14 cellular contexts compared by ENCODE assay signal in the genomic region with DNA sequence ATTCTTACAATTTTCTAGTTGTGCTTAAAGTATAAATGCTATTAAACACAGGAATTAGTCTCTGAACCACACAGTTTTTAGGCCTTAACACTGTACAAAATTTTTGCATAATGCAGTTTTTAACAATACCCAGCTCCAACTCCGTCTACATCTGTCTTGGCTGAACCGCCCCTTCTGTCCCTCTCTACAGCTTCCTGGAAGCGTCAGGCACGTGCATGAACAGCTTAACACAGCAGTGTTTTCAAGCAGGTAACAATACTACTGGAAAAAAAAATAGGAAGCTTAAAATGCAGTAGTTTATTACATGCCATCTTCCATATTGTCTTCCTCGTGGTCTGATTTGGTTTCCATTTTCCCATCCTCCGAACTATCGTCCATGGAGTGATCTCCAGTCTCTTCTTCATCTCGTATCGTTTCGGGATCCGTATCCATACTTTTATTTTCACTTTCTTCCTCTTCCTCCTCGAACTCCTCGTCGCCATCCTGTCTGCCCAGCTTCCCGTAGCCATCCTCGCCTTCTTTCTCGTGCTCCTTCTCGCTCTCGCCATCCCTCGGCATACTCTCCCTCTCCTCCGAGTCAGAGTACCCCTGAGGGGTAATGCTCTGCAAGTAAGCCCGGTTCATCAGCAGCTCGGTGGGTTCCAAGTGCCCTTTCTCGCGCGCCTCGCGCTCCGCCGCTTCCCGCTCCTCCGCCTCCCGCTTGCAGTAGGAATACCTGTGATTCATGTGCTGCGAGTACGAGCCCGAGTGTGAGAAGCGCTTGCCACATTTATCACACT.
DNase-seq lines count a peak whose midpoint lies in the region; ATAC-seq and TF ChIP-seq lines count a peak whose summit lies in the region.
"Had no signal": no experiment of that assay in that cellular context is flagged by ENCODE, and none has a peak within 500 bp of the region (broad histone marks: within the 10 kb centered on the region; RNA-seq: fewer than 3 reads in every experiment).

No MANE protein-coding gene starts in this region.

- no peak overlapping the region for H3K27ac Mint-ChIP-seq in activated T-cell treated with anti-CD3 and anti-CD28 coated beads, Interleukin-2, amount 50 U/mL, for 24 hours
- H3K27ac Mint-ChIP-seq: activated CD4-positive, alpha-beta T cell treated with anti-CD3 and anti-CD28 coated beads, Interleukin-2, amount 10 ng/mL, durations not matched to agents 24 days and 14 days; activated naive CD4-positive, alpha-beta T cell treated with anti-CD3 and anti-CD28 coated beads, Interleukin-2, amount 50 U/mL, for 24 hours had no signal

- POLR2A ChIA-PET in HEK293 (lab: Yijun Ruan, JAX) = no interaction called here

- TF ChIP-seq CTCF in HEK293 (tag by site-specific recombination; IDR thresholded peaks at IDR 0.05) (no peak), breast epithelium (IDR thresholded peaks at IDR 0.05) (no peak), prostate gland (IDR thresholded peaks at IDR 0.05) (no peak)

- H3K4me1 ChIP-seq in HEK293 (ENCODE audit: control insufficient read depth, insufficient read depth, low read length) (no peaks in the 10 kb centered on the region), breast epithelium (no peaks in the 10 kb centered on the region), iPS DF 6.9 (ENCODE audit: control insufficient read depth, insufficient read depth, low read length) (no peaks in the 10 kb centered on the region), prostate gland (replicated peaks) (no peaks in the 10 kb centered on the region)

- no peaks in the 10 kb centered on the region for H3K27me3 Mint-ChIP-seq in activated T-cell treated with anti-CD3 and anti-CD28 coated beads, Interleukin-2, amount 50 U/mL, for 24 hours
- H3K27me3 Mint-ChIP-seq: activated naive CD4-positive, alpha-beta T cell treated with anti-CD3 and anti-CD28 coated beads, Interleukin-2, amount 50 U/mL, for 24 hours had no signal

- no peaks in the 10 kb centered on the region for H3K9me3 Mint-ChIP-seq in activated T-cell treated with anti-CD3 and anti-CD28 coated beads, Interleukin-2, amount 50 U/mL, for 24 hours
- H3K9me3 Mint-ChIP-seq: activated naive CD4-positive, alpha-beta T cell treated with anti-CD3 and anti-CD28 coated beads, Interleukin-2, amount 50 U/mL, for 24 hours; CD14-positive monocyte had no signal

- H3K9me3 ChIP-seq in HEK293 (ENCODE audit: control insufficient read depth, insufficient read depth, low read depth, low read length) (no peaks in the 10 kb centered on the region), breast epithelium (no peaks in the 10 kb centered on the region), iPS DF 6.9 (ENCODE audit: control insufficient read depth, insufficient read depth, low read length) (no peaks in the 10 kb centered on the region), prostate gland (no peaks in the 10 kb centered on the region)

- H3K4me3 Mint-ChIP-seq in activated T-cell treated with anti-CD3 and anti-CD28 coated beads, Interleukin-2, amount 50 U/mL, for 24 hours = no peak overlapping the region
- H3K4me3 Mint-ChIP-seq: activated CD4-positive, alpha-beta T cell treated with anti-CD3 and anti-CD28 coated beads, Interleukin-2, amount 10 ng/mL, durations not matched to agents 24 days and 14 days; activated naive CD4-positive, alpha-beta T cell treated with anti-CD3 and anti-CD28 coated beads, Interleukin-2, amount 50 U/mL, for 24 hours; CD14-positive monocyte had no signal

- WGBS in iPS DF 6.9 (ENCODE audit: insufficient coverage, insufficient read length) = no CpG with 5 or more reads among the region's 37 CpGs
- 42% methylated on average over 37 of the region's 37 CpGs for WGBS in prostate gland

- peaks cover 9% of the 10 kb centered on the region for H3K4me1 Mint-ChIP-seq in activated T-cell treated with anti-CD3 and anti-CD28 coated beads, Interleukin-2, amount 50 U/mL, for 24 hours (ENCODE audit: low read depth)
- H3K4me1 Mint-ChIP-seq: activated CD4-positive, alpha-beta T cell treated with anti-CD3 and anti-CD28 coated beads, Interleukin-2, amount 10 ng/mL, durations not matched to agents 24 days and 14 days; activated naive CD4-positive, alpha-beta T cell treated with anti-CD3 and anti-CD28 coated beads, Interleukin-2, amount 50 U/mL, for 24 hours had no signal

- no peak for DNase-seq in breast epithelium (ENCODE audit: low spot score in 2 of 2)
- DNase-seq in iPS DF 6.9 (ENCODE audit: low read depth, low spot score) = peak; percentile 18
- DNase-seq in prostate gland (ENCODE audit: low spot score) = no peak
- DNase-seq in NK-92 (lab: John Stamatoyannopoulos, UW; ENCODE audit: unreplicated experiment) = no peak
- no peak for DNase-seq in activated T-cell treated with anti-CD3 and anti-CD28 coated beads, Interleukin-2, amount 50 U/mL, for 24 hours
- no peak for DNase-seq in NCI-H128 (lab: John Stamatoyannopoulos, UW; ENCODE audit: unreplicated experiment)
- DNase-seq: effector CD8-positive, alpha-beta T cell; NCI-H2107 had no signal

- peaks cover 14% of the 10 kb centered on the region for H3K36me3 Mint-ChIP-seq in activated T-cell treated with anti-CD3 and anti-CD28 coated beads, Interleukin-2, amount 50 U/mL, for 24 hours (ENCODE audit: low read depth)
- H3K36me3 Mint-ChIP-seq: activated naive CD4-positive, alpha-beta T cell treated with anti-CD3 and anti-CD28 coated beads, Interleukin-2, amount 50 U/mL, for 24 hours had no signal

- no peaks in the 10 kb centered on the region for H3K27me3 ChIP-seq in breast epithelium
- H3K27me3 ChIP-seq in iPS DF 6.9 (ENCODE audit: control insufficient read depth, insufficient read depth, low read length) = peaks cover 6% of the 10 kb centered on the region
- H3K27me3 ChIP-seq in prostate gland (replicated peaks; ENCODE audit: insufficient read depth) = no peaks in the 10 kb centered on the region

- peaks cover 4 to 46% of the 10 kb centered on the region in 2 experiments; a peak in 2 of 3 replicates for H3K36me3 ChIP-seq in HEK293 (ENCODE audit: control insufficient read depth in 2 of 2, insufficient read depth in 1 of 2, low read length in 2 of 2)
- H3K36me3 ChIP-seq in breast epithelium = no peaks in the 10 kb centered on the region
- no peaks in the 10 kb centered on the region for H3K36me3 ChIP-seq in iPS DF 6.9 (ENCODE audit: control insufficient read depth, insufficient read depth, low read length)
- H3K36me3 ChIP-seq in prostate gland = no peaks in the 10 kb centered on the region

- no peak for ATAC-seq in HG02759 (IDR thresholded peaks at IDR 0.05; ENCODE audit: unreplicated experiment)

- no peak overlapping the region for H3K4me3 ChIP-seq in HEK293 (ENCODE audit: low read depth, low read length)
- peak overlapping the region in 2 of 3 donors; percentile 53 to 69 for H3K4me3 ChIP-seq in breast epithelium
- peak overlapping the region; percentile 15; the same call in 1 of the 2 replicates for H3K4me3 ChIP-seq in iPS DF 6.9 (ENCODE audit: low read length)
- H3K4me3 ChIP-seq in prostate gland = peak overlapping the region; percentile 28 to 44
- H3K4me3 ChIP-seq: SK-N-MC had no signal

- CTCF ChIA-PET in HEK293 (lab: Yijun Ruan, JAX) = interaction anchor here (0.6 kb wide), 1 partner anchor 238 kb away, joined by 5 read pairs; no protein-coding TSS in a partner anchor

- TF ChIP-seq POLR2A in breast epithelium (IDR thresholded peaks at IDR 0.05) (no peak), prostate gland (IDR thresholded peaks at IDR 0.05) (no peak)

- H3K27ac ChIP-seq in HEK293 (ENCODE audit: extremely low read depth, low read depth, low read length) = no peak overlapping the region
- no peak overlapping the region for H3K27ac ChIP-seq in breast epithelium
- no peak overlapping the region for H3K27ac ChIP-seq in iPS DF 6.9 (ENCODE audit: low read length)
- peak overlapping the region in 1 of 2 donors; percentile 4 for H3K27ac ChIP-seq in prostate gland

- intact Hi-C loops in breast epithelium (cut with DNase I; ENCODE audit: low total_unique reads) = no loop called here
- intact Hi-C loops in prostate gland (cut with DNase I) = no loop called here

TF ChIP-seq in HEK293, 187 proteins besides CTCF, POLR2A, EP300 and RAD21 (continues in another document):
- TF ChIP-seq INSM2 (tag by site-specific recombination; IDR thresholded peaks at IDR 0.05) (no peak), ZEB2 (tag by site-specific recombination; IDR thresholded peaks at IDR 0.05) (peak; percentile 74), ZNF449 (tag by site-specific recombination; IDR thresholded peaks at IDR 0.05) (no peak), ZSCAN30 (tag by site-specific recombination; IDR thresholded peaks at IDR 0.05) (no peak), YY2 (tag by site-specific recombination; IDR thresholded peaks at IDR 0.05) (no peak)
